8 cellular contexts compared by ENCODE assay signal in genomic region chr10:132307823-132308587, GRCh38. TPM values are rescaled to one million over a fixed set of nuclear protein-coding genes. Genes with fewer than 3 reads are reported as not detected.
A peak's percentile ranks its signal among the peaks of the same experiment; 100 is the strongest.
DNase-seq lines count a peak whose midpoint lies in the region; ATAC-seq and TF ChIP-seq lines count a peak whose summit lies in the region.

Gene STK32C (minus strand): TSS chr10:132307950. CDS start chr10:132307833, 117 bp downstream.

- H3K4me1 ChIP-seq in left ventricle myocardium inferior (peaks cover 22% of the 10 kb centered on the region), prostate gland (replicated peaks) (peaks cover 4% of the 10 kb centered on the region)

- TF ChIP-seq CTCF in left ventricle myocardium inferior (IDR thresholded peaks at IDR 0.05; ENCODE audit: borderline replicate concordance) (no peak), prostate gland (IDR thresholded peaks at IDR 0.05) (no peak), type B pancreatic cell (conservative IDR thresholded peaks at IDR 0.05) (no peak)

- H3K27me3 ChIP-seq in MG63 = no peaks in the 10 kb centered on the region
- H3K27me3 ChIP-seq in left ventricle myocardium inferior (ENCODE audit: low read depth) = no peaks in the 10 kb centered on the region
- no peaks in the 10 kb centered on the region for H3K27me3 ChIP-seq in prostate gland (replicated peaks; ENCODE audit: insufficient read depth)

- H3K4me3 Mint-ChIP-seq in T-helper 17 cell (peak within 1 kb of the TSS; percentile 94), type B pancreatic cell (peak within 1 kb of the TSS; percentile 94)

- H3K9me3 ChIP-seq in MG63 (no peaks in the 10 kb centered on the region), T-helper 17 cell (ENCODE audit: control insufficient read depth, low read length, poor library complexity, severe bottlenecking) (no peaks in the 10 kb centered on the region), left ventricle myocardium inferior (replicated peaks) (no peaks in the 10 kb centered on the region), prostate gland (no peaks in the 10 kb centered on the region)

- H3K27me3 Mint-ChIP-seq in T-helper 17 cell (no peaks in the 10 kb centered on the region), type B pancreatic cell (peaks cover 66% of the 10 kb centered on the region)

- ATAC-seq in T-helper 17 cell = peak; percentile 90

- H3K27ac ChIP-seq in left ventricle myocardium inferior (replicated peaks) = peak within 1 kb of the TSS; percentile 77
- H3K27ac ChIP-seq in prostate gland = peak within 1 kb of the TSS; percentile 57 to 72

- H3K36me3 ChIP-seq in MG63 (no peaks in the 10 kb centered on the region), left ventricle myocardium inferior (no peaks in the 10 kb centered on the region), prostate gland (no peaks in the 10 kb centered on the region)

- H3K9me3 Mint-ChIP-seq in type B pancreatic cell = no peaks in the 10 kb centered on the region

- peak; percentile 12 for TF ChIP-seq POLR2A in prostate gland (IDR thresholded peaks at IDR 0.05)

- H3K4me3 ChIP-seq in MG63 (peak within 1 kb of the TSS; percentile 85), left ventricle myocardium inferior (peak within 1 kb of the TSS; percentile 84), prostate gland (peak within 1 kb of the TSS; percentile 67 to 80)

- peaks cover 7% of the 10 kb centered on the region for H3K4me1 Mint-ChIP-seq in T-helper 17 cell
- H3K4me1 Mint-ChIP-seq in type B pancreatic cell (ENCODE audit: unreplicated experiment) = peaks cover 3% of the 10 kb centered on the region

- no peaks in the 10 kb centered on the region for H3K36me3 Mint-ChIP-seq in T-helper 17 cell (ENCODE audit: low read depth)
- no peaks in the 10 kb centered on the region for H3K36me3 Mint-ChIP-seq in type B pancreatic cell

- intact Hi-C loops in left ventricle myocardium inferior (cut with micrococcal nuclease) (no loop called here), prostate gland (cut with DNase I) (no loop called here)

- H3K27ac Mint-ChIP-seq in T-helper 17 cell (peak within 1 kb of the TSS; percentile 41), type B pancreatic cell (peak within 1 kb of the TSS; percentile 83)

- WGBS in prostate gland = 1% methylated on average over 53 of the region's 84 CpGs

- DNase-seq in GF-D8 (lab: John Stamatoyannopoulos, UW) = peak; percentile 68
- DNase-seq in H4 (ENCODE audit: low spot score) = peak; percentile 62
- peak; percentile 80 for DNase-seq in MG63
- peak; percentile 76 to 92 (median 89) for DNase-seq in T-helper 17 cell
- DNase-seq in amniotic epithelial cell (ENCODE audit: low read depth) = peak; percentile 76
- peak; percentile 93 for DNase-seq in left ventricle myocardium inferior
- peak; percentile 90 for DNase-seq in prostate gland (ENCODE audit: low spot score)
- DNase-seq in type B pancreatic cell (ENCODE audit: extremely low spot score, unreplicated experiment) = peak; percentile 88

RNA-seq across cellular contexts. Expression of gene STK32C, which starts in this region (rescaled TPM):
- 13.8 and 22.2 TPM in 2 replicates for total RNA-seq in H4 (2014; rRNA removed; shearing (Covaris generic))
- total RNA-seq in MG63 (2014; rRNA removed; shearing (Covaris generic); ENCODE audit: low replicate concordance) = 25.9 and 36.6 TPM in 2 replicates
- total RNA-seq in T-helper 17 cell (1 to 10 TPM; 7.1 to 8.4 TPM), left ventricle myocardium inferior (4.4 TPM), prostate gland (10 to 100 TPM in 1 of 2 donors, 1 to 10 TPM in 1; 7.2 to 21.5 TPM), type B pancreatic cell (ENCODE audit: low replicate concordance) (8.0 and 12.9 TPM in 2 replicates)

Comparison
In these comparisons a context has a peak if more than half of its experiments do, and no peak if none do; other contexts are left out.
1. Peak in every context shown above with its lines: DNase-seq, ATAC-seq, H3K4me3 ChIP-seq and H3K27ac ChIP-seq.